ENCODE assay signal across 2 cellular contexts in the genomic region with DNA sequence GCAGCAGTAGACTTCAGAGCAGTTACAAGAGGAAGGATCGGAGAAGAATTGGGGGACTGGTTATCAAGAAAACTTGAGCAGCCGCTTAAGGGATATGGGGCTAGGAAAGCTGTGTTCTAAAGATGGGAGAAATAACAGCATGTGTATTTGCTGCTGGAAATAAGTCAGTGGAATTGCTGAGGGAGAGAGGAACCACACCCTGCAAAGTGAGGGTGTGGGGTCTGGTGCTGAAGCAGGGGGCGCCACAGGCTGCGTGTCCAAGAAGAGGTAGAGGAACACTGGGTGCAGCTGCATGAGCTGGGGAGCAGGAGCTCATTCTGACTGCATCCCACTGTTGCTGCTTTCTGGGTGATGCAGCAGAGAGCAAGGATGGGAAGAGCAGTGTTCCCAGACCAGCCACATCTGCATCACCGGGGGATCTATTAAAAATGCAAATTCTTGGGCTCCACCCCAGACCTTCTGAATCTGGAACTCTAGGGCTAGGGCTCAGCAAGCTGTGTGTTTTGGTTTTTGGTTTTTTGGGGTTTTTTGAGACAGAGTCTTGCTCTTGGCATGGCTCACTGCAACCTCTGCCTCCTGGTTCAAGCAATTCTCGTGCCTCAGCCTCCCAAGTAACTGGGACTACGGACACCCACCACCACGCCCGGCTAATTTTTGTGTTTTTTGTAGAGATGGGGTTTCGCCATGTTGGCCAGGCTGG.
TF ChIP-seq lines count a peak whose summit lies in the region.

No MANE protein-coding gene starts in this region.

TF ChIP-seq in WTC11, 78 proteins besides CTCF, POLR2A, EP300 and RAD21 (continued from another document and continues in another):
- TF ChIP-seq, protein P1, sequence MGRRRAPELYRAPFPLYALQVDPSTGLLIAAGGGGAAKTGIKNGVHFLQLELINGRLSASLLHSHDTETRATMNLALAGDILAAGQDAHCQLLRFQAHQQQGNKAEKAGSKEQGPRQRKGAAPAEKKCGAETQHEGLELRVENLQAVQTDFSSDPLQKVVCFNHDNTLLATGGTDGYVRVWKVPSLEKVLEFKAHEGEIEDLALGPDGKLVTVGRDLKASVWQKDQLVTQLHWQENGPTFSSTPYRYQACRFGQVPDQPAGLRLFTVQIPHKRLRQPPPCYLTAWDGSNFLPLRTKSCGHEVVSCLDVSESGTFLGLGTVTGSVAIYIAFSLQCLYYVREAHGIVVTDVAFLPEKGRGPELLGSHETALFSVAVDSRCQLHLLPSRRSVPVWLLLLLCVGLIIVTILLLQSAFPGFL (CRISPR knock-in tag; IDR thresholded peaks at IDR 0.05; ENCODE audit: borderline replicate concordance), result no peak
- TF ChIP-seq, protein P2, sequence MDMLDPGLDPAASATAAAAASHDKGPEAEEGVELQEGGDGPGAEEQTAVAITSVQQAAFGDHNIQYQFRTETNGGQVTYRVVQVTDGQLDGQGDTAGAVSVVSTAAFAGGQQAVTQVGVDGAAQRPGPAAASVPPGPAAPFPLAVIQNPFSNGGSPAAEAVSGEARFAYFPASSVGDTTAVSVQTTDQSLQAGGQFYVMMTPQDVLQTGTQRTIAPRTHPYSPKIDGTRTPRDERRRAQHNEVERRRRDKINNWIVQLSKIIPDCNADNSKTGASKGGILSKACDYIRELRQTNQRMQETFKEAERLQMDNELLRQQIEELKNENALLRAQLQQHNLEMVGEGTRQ (CRISPR knock-in tag; IDR thresholded peaks at IDR 0.05), result no peak
- TF ChIP-seq, protein P3, sequence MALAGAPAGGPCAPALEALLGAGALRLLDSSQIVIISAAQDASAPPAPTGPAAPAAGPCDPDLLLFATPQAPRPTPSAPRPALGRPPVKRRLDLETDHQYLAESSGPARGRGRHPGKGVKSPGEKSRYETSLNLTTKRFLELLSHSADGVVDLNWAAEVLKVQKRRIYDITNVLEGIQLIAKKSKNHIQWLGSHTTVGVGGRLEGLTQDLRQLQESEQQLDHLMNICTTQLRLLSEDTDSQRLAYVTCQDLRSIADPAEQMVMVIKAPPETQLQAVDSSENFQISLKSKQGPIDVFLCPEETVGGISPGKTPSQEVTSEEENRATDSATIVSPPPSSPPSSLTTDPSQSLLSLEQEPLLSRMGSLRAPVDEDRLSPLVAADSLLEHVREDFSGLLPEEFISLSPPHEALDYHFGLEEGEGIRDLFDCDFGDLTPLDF (CRISPR knock-in tag; IDR thresholded peaks at IDR 0.05), result no peak
- TF ChIP-seq, protein P4, sequence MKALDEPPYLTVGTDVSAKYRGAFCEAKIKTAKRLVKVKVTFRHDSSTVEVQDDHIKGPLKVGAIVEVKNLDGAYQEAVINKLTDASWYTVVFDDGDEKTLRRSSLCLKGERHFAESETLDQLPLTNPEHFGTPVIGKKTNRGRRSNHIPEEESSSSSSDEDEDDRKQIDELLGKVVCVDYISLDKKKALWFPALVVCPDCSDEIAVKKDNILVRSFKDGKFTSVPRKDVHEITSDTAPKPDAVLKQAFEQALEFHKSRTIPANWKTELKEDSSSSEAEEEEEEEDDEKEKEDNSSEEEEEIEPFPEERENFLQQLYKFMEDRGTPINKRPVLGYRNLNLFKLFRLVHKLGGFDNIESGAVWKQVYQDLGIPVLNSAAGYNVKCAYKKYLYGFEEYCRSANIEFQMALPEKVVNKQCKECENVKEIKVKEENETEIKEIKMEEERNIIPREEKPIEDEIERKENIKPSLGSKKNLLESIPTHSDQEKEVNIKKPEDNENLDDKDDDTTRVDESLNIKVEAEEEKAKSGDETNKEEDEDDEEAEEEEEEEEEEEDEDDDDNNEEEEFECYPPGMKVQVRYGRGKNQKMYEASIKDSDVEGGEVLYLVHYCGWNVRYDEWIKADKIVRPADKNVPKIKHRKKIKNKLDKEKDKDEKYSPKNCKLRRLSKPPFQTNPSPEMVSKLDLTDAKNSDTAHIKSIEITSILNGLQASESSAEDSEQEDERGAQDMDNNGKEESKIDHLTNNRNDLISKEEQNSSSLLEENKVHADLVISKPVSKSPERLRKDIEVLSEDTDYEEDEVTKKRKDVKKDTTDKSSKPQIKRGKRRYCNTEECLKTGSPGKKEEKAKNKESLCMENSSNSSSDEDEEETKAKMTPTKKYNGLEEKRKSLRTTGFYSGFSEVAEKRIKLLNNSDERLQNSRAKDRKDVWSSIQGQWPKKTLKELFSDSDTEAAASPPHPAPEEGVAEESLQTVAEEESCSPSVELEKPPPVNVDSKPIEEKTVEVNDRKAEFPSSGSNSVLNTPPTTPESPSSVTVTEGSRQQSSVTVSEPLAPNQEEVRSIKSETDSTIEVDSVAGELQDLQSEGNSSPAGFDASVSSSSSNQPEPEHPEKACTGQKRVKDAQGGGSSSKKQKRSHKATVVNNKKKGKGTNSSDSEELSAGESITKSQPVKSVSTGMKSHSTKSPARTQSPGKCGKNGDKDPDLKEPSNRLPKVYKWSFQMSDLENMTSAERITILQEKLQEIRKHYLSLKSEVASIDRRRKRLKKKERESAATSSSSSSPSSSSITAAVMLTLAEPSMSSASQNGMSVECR (CRISPR knock-in tag; IDR thresholded peaks at IDR 0.05; ENCODE audit: borderline replicate concordance), result no peak
- no peak for TF ChIP-seq NFE2L1 (CRISPR knock-in tag; IDR thresholded peaks at IDR 0.05)
- no peak for TF ChIP-seq ZNF423 (CRISPR knock-in tag; IDR thresholded peaks at IDR 0.05)
- TF ChIP-seq, protein P5, sequence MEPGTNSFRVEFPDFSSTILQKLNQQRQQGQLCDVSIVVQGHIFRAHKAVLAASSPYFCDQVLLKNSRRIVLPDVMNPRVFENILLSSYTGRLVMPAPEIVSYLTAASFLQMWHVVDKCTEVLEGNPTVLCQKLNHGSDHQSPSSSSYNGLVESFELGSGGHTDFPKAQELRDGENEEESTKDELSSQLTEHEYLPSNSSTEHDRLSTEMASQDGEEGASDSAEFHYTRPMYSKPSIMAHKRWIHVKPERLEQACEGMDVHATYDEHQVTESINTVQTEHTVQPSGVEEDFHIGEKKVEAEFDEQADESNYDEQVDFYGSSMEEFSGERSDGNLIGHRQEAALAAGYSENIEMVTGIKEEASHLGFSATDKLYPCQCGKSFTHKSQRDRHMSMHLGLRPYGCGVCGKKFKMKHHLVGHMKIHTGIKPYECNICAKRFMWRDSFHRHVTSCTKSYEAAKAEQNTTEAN (CRISPR knock-in tag; IDR thresholded peaks at IDR 0.05), result no peak

TF ChIP-seq in HepG2, 621 proteins besides CTCF, POLR2A, EP300 and RAD21 (continued from another document):
- peak; percentile 28; the same call in 1 of the 2 replicates for TF ChIP-seq ZNF331 (CRISPR knock-in tag; IDR thresholded peaks at IDR 0.05)
